24 cellular contexts compared by ENCODE assay signal in the genomic region with DNA sequence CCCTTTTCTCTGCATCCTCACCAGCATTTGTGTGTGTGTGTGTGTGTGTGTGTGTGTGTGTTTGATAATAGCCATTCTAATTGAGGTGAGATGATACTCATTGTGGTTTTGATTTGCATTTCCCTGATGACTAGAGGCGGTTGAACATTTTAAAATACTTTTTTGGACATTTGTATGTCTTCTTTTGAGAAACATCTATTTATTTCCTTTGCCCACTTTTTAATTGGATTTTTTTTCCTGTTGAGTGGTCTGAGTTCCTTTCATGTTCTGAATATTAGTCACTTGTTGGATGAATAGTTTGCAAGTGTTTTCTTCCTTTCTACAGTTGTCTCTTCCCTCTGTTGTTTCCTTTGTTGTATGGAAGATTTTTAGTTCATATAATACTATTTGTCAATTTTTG. TPM values are rescaled to one million over a fixed set of nuclear protein-coding genes. Genes with fewer than 3 reads are reported as not detected.
DNase-seq lines count a peak whose midpoint lies in the region; ATAC-seq and TF ChIP-seq lines count a peak whose summit lies in the region.
"Had no signal": no experiment of that assay in that cellular context is flagged by ENCODE, and none has a peak within 500 bp of the region (broad histone marks: within the 10 kb centered on the region; RNA-seq: fewer than 3 reads in every experiment).

No MANE protein-coding gene starts in this region.

- ATAC-seq in SK-N-SH treated with all-trans-retinoic acid at 6 μM for 48 hours (no peak), foreskin keratinocyte (no peak)
- ATAC-seq: activated T-cell treated with anti-CD3 and anti-CD28 coated beads, Interleukin-2, amount 50 U/mL, for 4 hours; CD8-positive, alpha-beta T cell; HCT116; right lobe of liver; stimulated activated effector memory CD8-positive, alpha-beta T cell treated with anti-CD3 and anti-CD28 coated beads, Interleukin-12 subunit alpha, Interleukin-12 subunit beta, amount 100 ng/mL, for 72 hours had no signal

- TF ChIP-seq EP300 in SK-N-SH (IDR thresholded peaks at IDR 0.05; ENCODE audit: borderline replicate concordance in 1 of 2, low read depth in 1 of 2, low read length in 1 of 2): no peak

- no peak overlapping the region for H2AFZ ChIP-seq in SK-N-SH (ENCODE audit: low read depth)

- H3K36me3 ChIP-seq in SK-N-SH (replicated peaks in 1 of 2; ENCODE audit: control insufficient read depth in 1 of 2, insufficient read depth in 2 of 2, low read length in 1 of 2): peaks cover 0 to 36% of the 10 kb centered on the region in 2 experiments
- no peaks in the 10 kb centered on the region for H3K36me3 ChIP-seq in SJSA1
- H3K36me3 ChIP-seq: right lobe of liver had no signal

- no peaks in the 10 kb centered on the region for H3K4me1 ChIP-seq in SK-N-SH (ENCODE audit: control insufficient read depth in 1 of 2, insufficient read depth in 2 of 2, low read depth in 1 of 2, low read length in 1 of 2)
- H3K4me1 ChIP-seq in SJSA1 (replicated peaks): peaks cover 10% of the 10 kb centered on the region
- peaks cover 23% of the 10 kb centered on the region for H3K4me1 ChIP-seq in foreskin keratinocyte
- H3K4me1 ChIP-seq: right lobe of liver had no signal

- TF ChIP-seq CTCF in SK-N-SH (IDR thresholded peaks at IDR 0.05) (no peak), foreskin keratinocyte (conservative IDR thresholded peaks at IDR 0.05) (no peak)

- no peaks in the 10 kb centered on the region; the same call in 1 of the 2 replicates for H3K9me2 ChIP-seq in SK-N-SH

- POLR2A ChIA-PET in SK-N-SH (lab: Yijun Ruan, JAX): no interaction called here

- H3K27ac ChIP-seq in SK-N-SH (ENCODE audit: low read depth in 2 of 2, low read length in 1 of 2) (no peak overlapping the region), SJSA1 (peak overlapping the region; percentile 50), foreskin keratinocyte (peak overlapping the region; percentile 31)
- H3K27ac ChIP-seq: 22Rv1, dorsolateral prefrontal cortex, KMS-11, right lobe of liver, VCaP had no signal

- H4K20me1 ChIP-seq in SK-N-SH (ENCODE audit: insufficient read depth): no peaks in the 10 kb centered on the region

- DNase-seq in SK-N-SH (no peak), SJSA1 (ENCODE audit: low read depth in 1 of 2, low spot score in 2 of 2) (peak in 1 of 2 experiments; percentile 39), foreskin keratinocyte (peak in 1 of 2 donors; percentile 52), hippocampal formation (lab: John Stamatoyannopoulos, UW) (no peak), NCI-H2196 (lab: John Stamatoyannopoulos, UW; ENCODE audit: unreplicated experiment) (no peak), NCI-H446 treated with DMSO at 0.1 percent for 48 hours (lab: John Stamatoyannopoulos, UW) (no peak)
- DNase-seq in activated CD4-positive, alpha-beta T cell treated with anti-CD3 and anti-CD28 coated beads for 48 hours: no peak
- DNase-seq: activated CD4-positive, alpha-beta T cell treated with anti-CD3 and anti-CD28 coated beads for 4 hours; activated gamma-delta T cell treated with Interleukin-2 at 50 U/mL for 16 hours; activated T-cell treated with anti-CD3 and anti-CD28 coated beads, Interleukin-2, amount 50 U/mL, for 4 hours; CD8-positive, alpha-beta T cell; cerebellar nuclear complex; DMS 273 treated with DMSO at 0.1 percent for 48 hours; dorsolateral prefrontal cortex; NCI-H1436 treated with DMSO at 0.1 percent for 48 hours; right lobe of liver; stimulated activated CD4-positive, alpha-beta T cell treated with anti-CD3 and anti-CD28 coated beads, Interleukin-4, amount 100 ng/mL, for 24 hours had no signal

- peaks cover 3% of the 10 kb centered on the region for H3F3A ChIP-seq in SK-N-SH (replicated peaks; ENCODE audit: insufficient read depth)

- H3K9ac ChIP-seq in SK-N-SH: no peak overlapping the region
- H3K9ac ChIP-seq: KMS-11 had no signal

- CTCF ChIA-PET in SK-N-SH (lab: Yijun Ruan, JAX): no interaction called here

- no peaks in the 10 kb centered on the region for H3K79me2 ChIP-seq in SK-N-SH (ENCODE audit: insufficient read depth)

- 65% methylated on average over 1 of the region's 1 CpG for WGBS in SK-N-SH (ENCODE audit: low lambda C conversion rate)

- H3K27me3 ChIP-seq in SK-N-SH (ENCODE audit: insufficient read depth): no peaks in the 10 kb centered on the region
- H3K27me3 ChIP-seq in SJSA1 (replicated peaks): no peaks in the 10 kb centered on the region
- no peaks in the 10 kb centered on the region for H3K27me3 ChIP-seq in foreskin keratinocyte
- H3K27me3 ChIP-seq: dorsolateral prefrontal cortex, right lobe of liver had no signal

- H3K4me2 ChIP-seq in SK-N-SH: no peak overlapping the region
- H3K4me2 ChIP-seq: KMS-11 had no signal

- H3K9me3 ChIP-seq in SK-N-SH (peaks cover 24% of the 10 kb centered on the region), SJSA1 (replicated peaks) (no peaks in the 10 kb centered on the region)
- H3K9me3 ChIP-seq: right lobe of liver had no signal

- no peak for TF ChIP-seq RAD21 in SK-N-SH (IDR thresholded peaks at IDR 0.05; ENCODE audit: low read length)

- H3K4me3 ChIP-seq in SK-N-SH (ENCODE audit: low read depth in 2 of 2, low read length in 1 of 2) (no peak overlapping the region), SJSA1 (no peak overlapping the region)
- H3K4me3 ChIP-seq: dorsolateral prefrontal cortex, right lobe of liver had no signal

TF ChIP-seq in SK-N-SH, 30 proteins besides CTCF, POLR2A, EP300 and RAD21:
- no peak for TF ChIP-seq JUND (IDR thresholded peaks at IDR 0.05)
- peak; percentile 31 for TF ChIP-seq FOSL2 (IDR thresholded peaks at IDR 0.05; ENCODE audit: borderline replicate concordance, low read depth)
- no peak for TF ChIP-seq SIN3A (IDR thresholded peaks at IDR 0.05; ENCODE audit: borderline replicate concordance, low read depth, low read length)
- TF ChIP-seq NFIC (IDR thresholded peaks at IDR 0.05; ENCODE audit: borderline replicate concordance): no peak

TF ChIP-seq in SK-N-SH treated with all-trans-retinoic acid at 6 μM for 48 hours, 23 proteins besides CTCF, POLR2A, EP300 and RAD21:
- TF ChIP-seq ZNF565 (CRISPR knock-in tag; conservative IDR thresholded peaks at IDR 0.05; ENCODE audit: low read depth) (no peak), ZNF8 (CRISPR knock-in tag; IDR thresholded peaks at IDR 0.05) (no peak), CSDC2 (CRISPR knock-in tag; IDR thresholded peaks at IDR 0.05) (no peak), TOX (CRISPR knock-in tag; IDR thresholded peaks at IDR 0.05; ENCODE audit: borderline replicate concordance) (no peak)

RNA-seq across cellular contexts. Expression of a gene that starts 54.3 kb away (rescaled TPM):
- polyA plus RNA-seq in SK-N-SH (2012; rRNA removed) (64.8 and 79.1 TPM in 2 replicates), foreskin keratinocyte (18.0 and 21.0 TPM in 2 replicates)
- 58.2 and 72.5 TPM in 2 replicates for polyA plus RNA-seq in SK-N-SH (2012; cell fraction: cytosol; rRNA removed)
- polyA plus RNA-seq in SK-N-SH (2012; cell fraction: nucleus; rRNA removed): 76.8 and 79.3 TPM in 2 replicates
- 9.4 and 14.6 TPM in 2 replicates for total RNA-seq in SJSA1 (2014; rRNA removed; shearing (Covaris generic))
- 44.0 and 56.5 TPM in 2 replicates for total RNA-seq in foreskin keratinocyte
- total RNA-seq: activated CD8-positive, alpha-beta memory T cell treated with anti-CD3 and anti-CD28 coated beads for 36 hours; CD8-positive, alpha-beta T cell had no signal

Comparison
In these comparisons a context has a peak if more than half of its experiments do, and no peak if none do; other contexts are left out.
1. H3K27ac ChIP-seq: peak in SJSA1 (single experiment) and foreskin keratinocyte (single experiment); none in SK-N-SH (0 of 2).